In the genomic region with DNA sequence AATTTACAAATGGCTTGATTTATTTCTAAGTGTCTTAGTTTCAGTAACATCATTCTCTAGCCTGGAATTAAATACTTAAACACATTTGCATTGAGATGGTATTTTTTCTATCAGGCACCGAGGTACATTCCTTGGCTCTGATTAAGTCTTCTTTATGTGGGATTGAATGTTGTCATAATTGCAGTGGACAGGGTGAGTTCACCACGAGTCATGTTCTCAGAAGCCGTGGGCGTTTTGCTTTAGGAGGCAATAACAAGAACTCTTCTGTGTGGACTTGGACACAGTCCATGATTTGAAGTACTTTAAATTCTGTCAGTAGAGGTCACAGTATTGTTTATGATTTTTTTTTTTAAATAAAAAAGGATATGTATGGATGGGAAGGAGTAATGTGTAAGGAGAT, we compare ENCODE assay signal across 11 cellular contexts. TPM values are rescaled to one million over a fixed set of nuclear protein-coding genes. Genes with fewer than 3 reads are reported as not detected.
DNase-seq lines count a peak whose midpoint lies in the region; ATAC-seq, FAIRE-seq and TF ChIP-seq lines count a peak whose summit lies in the region.
"Had no signal": no experiment of that assay in that cellular context is flagged by ENCODE, and none has a peak within 500 bp of the region (broad histone marks: within the 10 kb centered on the region; RNA-seq: fewer than 3 reads in every experiment).

No MANE protein-coding gene starts in this region.

- peaks cover 11% of the 10 kb centered on the region for H3K4me1 Mint-ChIP-seq in astrocyte (ENCODE audit: low read depth, unreplicated experiment)
- H3K4me1 Mint-ChIP-seq: stimulated activated naive B cell treated with anti-CD40 and anti-IgM and Interleukin-4, amounts not matched to agents 10 μg/mL and 1 μg/mL and 100 μg/mL, for 72 hours had no signal

- intact Hi-C loops in left ventricle myocardium inferior (cut with micrococcal nuclease) = no loop called here

- H3K4me3 Mint-ChIP-seq in astrocyte (ENCODE audit: unreplicated experiment) = no peak overlapping the region
- H3K4me3 Mint-ChIP-seq: stimulated activated naive B cell treated with anti-CD40 and anti-IgM and Interleukin-4, amounts not matched to agents 10 μg/mL and 1 μg/mL and 100 μg/mL, for 72 hours had no signal

- H3K4me2 ChIP-seq in astrocyte (ENCODE audit: low read length) = peak overlapping the region; percentile 56

- ATAC-seq in HG03045 (IDR thresholded peaks at IDR 0.05; ENCODE audit: unreplicated experiment) = no peak
- ATAC-seq: stimulated activated naive B cell treated with anti-CD40 and anti-IgM and Interleukin-4, amounts not matched to agents 10 μg/mL and 1 μg/mL and 100 μg/mL, for 72 hours had no signal

- CTCF ChIA-PET in AG04449 (lab: Yijun Ruan, JAX) = no interaction called here

- peak overlapping the region; percentile 42 for H3K27ac ChIP-seq in astrocyte (ENCODE audit: low read depth, low read length)
- H3K27ac ChIP-seq in left ventricle myocardium inferior (replicated peaks) = no peak overlapping the region
- H3K27ac ChIP-seq: dorsolateral prefrontal cortex had no signal

- H3K9ac ChIP-seq in astrocyte (ENCODE audit: low read length) = peak overlapping the region; percentile 40

- H4K20me1 ChIP-seq in astrocyte (ENCODE audit: insufficient read depth, low read length) = no peaks in the 10 kb centered on the region

- FAIRE-seq in astrocyte (lab: Jason Lieb, UNC) = peak; percentile 93

- H3K36me3 ChIP-seq in astrocyte (ENCODE audit: insufficient read depth, low read length) = no peaks in the 10 kb centered on the region
- H3K36me3 ChIP-seq in left ventricle myocardium inferior = no peaks in the 10 kb centered on the region

- DNase-seq in AG04449 (ENCODE audit: low read depth, low spot score) (peak; percentile 71), HK-2 (ENCODE audit: unreplicated experiment) (peak; percentile 31), astrocyte (ENCODE audit: low read depth) (peak; percentile 95), medulla oblongata (ENCODE audit: extremely low spot score) (peak; percentile 7), T-helper 1 cell (no peak), NOMO-1 treated with dmso at 0.1 percent for 144 hours (lab: John Stamatoyannopoulos, UW; ENCODE audit: unreplicated experiment) (no peak), left ventricle myocardium inferior (no peak)
- DNase-seq: dorsolateral prefrontal cortex; NCI-H1105; stimulated activated naive B cell treated with anti-CD40 and anti-IgM and Interleukin-4, amounts not matched to agents 10 μg/mL and 1 μg/mL and 100 μg/mL, for 72 hours had no signal

- no peaks in the 10 kb centered on the region for H3K9me3 ChIP-seq in astrocyte (ENCODE audit: insufficient read depth, low read depth, low read length)
- peaks cover 6% of the 10 kb centered on the region for H3K9me3 ChIP-seq in left ventricle myocardium inferior (replicated peaks)

- H2AFZ ChIP-seq in astrocyte (ENCODE audit: low read depth, low read length) = no peak overlapping the region

- no peaks in the 10 kb centered on the region for H3K79me2 ChIP-seq in astrocyte (ENCODE audit: insufficient read depth, low read length)

- TF ChIP-seq CTCF in AG04449 (IDR thresholded peaks at IDR 0.05; ENCODE audit: insufficient read depth, low read length, missing control alignments) (no peak), astrocyte (IDR thresholded peaks at IDR 0.05; ENCODE audit: insufficient read depth, low read depth, low read length) (no peak), left ventricle myocardium inferior (IDR thresholded peaks at IDR 0.05; ENCODE audit: borderline replicate concordance) (no peak)

- POLR2A ChIA-PET in AG04449 (lab: Yijun Ruan, JAX) = no interaction called here

- no peak overlapping the region for H3K4me3 ChIP-seq in AG04449 (ENCODE audit: low read depth, low read length)
- no peak overlapping the region for H3K4me3 ChIP-seq in astrocyte (ENCODE audit: insufficient read depth, low read depth, low read length)
- H3K4me3 ChIP-seq in left ventricle myocardium inferior = no peak overlapping the region
- H3K4me3 ChIP-seq: dorsolateral prefrontal cortex had no signal

- H3K4me1 ChIP-seq in astrocyte (ENCODE audit: insufficient read depth, low read length) (peaks cover 10% of the 10 kb centered on the region), left ventricle myocardium inferior (no peaks in the 10 kb centered on the region)

- H3K27me3 ChIP-seq in astrocyte (ENCODE audit: insufficient read depth, low read length) (no peaks in the 10 kb centered on the region), left ventricle myocardium inferior (ENCODE audit: low read depth) (no peaks in the 10 kb centered on the region)

- no peaks in the 10 kb centered on the region for H3K9me3 Mint-ChIP-seq in astrocyte (ENCODE audit: unreplicated experiment)

- H3K27me3 Mint-ChIP-seq in astrocyte (ENCODE audit: low read depth, unreplicated experiment) = no peaks in the 10 kb centered on the region

- H3K36me3 Mint-ChIP-seq in astrocyte (ENCODE audit: low read depth, unreplicated experiment) = no peaks in the 10 kb centered on the region
- H3K36me3 Mint-ChIP-seq: stimulated activated naive B cell treated with anti-CD40 and anti-IgM and Interleukin-4, amounts not matched to agents 10 μg/mL and 1 μg/mL and 100 μg/mL, for 72 hours had no signal

- H3K27ac Mint-ChIP-seq in astrocyte (ENCODE audit: unreplicated experiment) = peak overlapping the region; percentile 72
- H3K27ac Mint-ChIP-seq: stimulated activated naive B cell treated with anti-CD40 and anti-IgM and Interleukin-4, amounts not matched to agents 10 μg/mL and 1 μg/mL and 100 μg/mL, for 72 hours had no signal

RNA-seq across cellular contexts. Expression of a gene that starts 57.1 kb away (rescaled TPM):
- total RNA-seq in astrocyte = 0.26 TPM in 1 of 2 replicates, not detected in the other
- total RNA-seq in left ventricle myocardium inferior = 11.7 TPM

Comparison
In these comparisons a context has a peak if more than half of its experiments do, and no peak if none do; other contexts are left out.
1. DNase-seq: peak in AG04449 (single experiment), HK-2 (single experiment), astrocyte (single experiment) and medulla oblongata (single experiment); none in T-helper 1 cell (0 of 5), NOMO-1 treated with dmso at 0.1 percent for 144 hours (single experiment) and left ventricle myocardium inferior (single experiment).
2. RNA of a gene that starts 57.1 kb away (total RNA-seq): 11.7 TPM in left ventricle myocardium inferior (single experiment); 0.26 TPM in astrocyte; every median in the first group is over 10 times any median in the second.